Comparison of ENCODE assay signal across 8 cellular contexts in genomic region chr20:25623225-25623735, GRCh38.
DNase-seq lines count a peak whose midpoint lies in the region; ATAC-seq and TF ChIP-seq lines count a peak whose summit lies in the region.

No MANE protein-coding gene starts in this region.

- H4K20me1 ChIP-seq in SU-DHL-6 (ENCODE audit: low read depth, low read length) = no peaks in the 10 kb centered on the region

- H3K4me3 ChIP-seq in SU-DHL-6 (ENCODE audit: insufficient read depth, low read length, poor library complexity, severe bottlenecking) = peak overlapping the region; percentile 58
- H3K4me3 ChIP-seq in cardiac fibroblast (replicated peaks in 1 of 2; ENCODE audit: low read depth in 2 of 2, low read length in 2 of 2) = peak overlapping the region; percentile 87 to 93

- H3K9me3 ChIP-seq in SU-DHL-6 (ENCODE audit: insufficient read depth, low read length) = no peaks in the 10 kb centered on the region

- ATAC-seq in GM19324 (IDR thresholded peaks at IDR 0.05; ENCODE audit: low FRiP score, unreplicated experiment) (peak; percentile 27), HG03378 (IDR thresholded peaks at IDR 0.05; ENCODE audit: unreplicated experiment) (peak; percentile 8)

- H3K36me3 ChIP-seq in SU-DHL-6 (ENCODE audit: low read length) = no peaks in the 10 kb centered on the region

- peaks cover 39% of the 10 kb centered on the region for H3K79me2 ChIP-seq in SU-DHL-6 (ENCODE audit: insufficient read depth, low read length)

- peak; percentile 38 for DNase-seq in CD1c-positive myeloid dendritic cell (ENCODE audit: extremely low spot score)
- DNase-seq in cardiac fibroblast (ENCODE audit: low read depth in 2 of 2) = peak; percentile 45 to 48
- DNase-seq in kidney tubule cell (ENCODE audit: low spot score) = peak; percentile 47
- DNase-seq in stimulated activated CD4-positive, alpha-beta T cell treated with anti-CD3 and anti-CD28 coated beads, Interleukin-2, amount 100 ng/mL, for 4 hours (ENCODE audit: low read depth) = peak; percentile 1
- DNase-seq in NCI-H2171 (lab: John Stamatoyannopoulos, UW) = no peak

- peak overlapping the region; percentile 87 for H3K27ac ChIP-seq in SU-DHL-6 (ENCODE audit: low read depth, low read length)

- peak overlapping the region; percentile 81 for H3K9ac ChIP-seq in SU-DHL-6 (ENCODE audit: low read length)

- peak overlapping the region; percentile 83 for H3K4me2 ChIP-seq in SU-DHL-6 (ENCODE audit: low read depth, low read length, poor library complexity, severe bottlenecking)

- no peaks in the 10 kb centered on the region for H3F3A ChIP-seq in SU-DHL-6 (ENCODE audit: insufficient read depth)

- H3K27me3 ChIP-seq in SU-DHL-6 (ENCODE audit: low read length) = no peaks in the 10 kb centered on the region

- peak overlapping the region; percentile 31 for H2AFZ ChIP-seq in SU-DHL-6 (ENCODE audit: low read depth, low read length, severe bottlenecking)

- no peaks in the 10 kb centered on the region for H3K9me2 ChIP-seq in SU-DHL-6 (replicated peaks; ENCODE audit: insufficient read depth, low read length)

- TF ChIP-seq CTCF in SU-DHL-6 (IDR thresholded peaks at IDR 0.05; ENCODE audit: insufficient read depth, low read length, poor library complexity, severe bottlenecking) = no peak
- no peak for TF ChIP-seq CTCF in cardiac fibroblast (IDR thresholded peaks at IDR 0.05; ENCODE audit: low read depth, low read length)
